Comparison of ENCODE assay signal across 8 cellular contexts in the genomic region with DNA sequence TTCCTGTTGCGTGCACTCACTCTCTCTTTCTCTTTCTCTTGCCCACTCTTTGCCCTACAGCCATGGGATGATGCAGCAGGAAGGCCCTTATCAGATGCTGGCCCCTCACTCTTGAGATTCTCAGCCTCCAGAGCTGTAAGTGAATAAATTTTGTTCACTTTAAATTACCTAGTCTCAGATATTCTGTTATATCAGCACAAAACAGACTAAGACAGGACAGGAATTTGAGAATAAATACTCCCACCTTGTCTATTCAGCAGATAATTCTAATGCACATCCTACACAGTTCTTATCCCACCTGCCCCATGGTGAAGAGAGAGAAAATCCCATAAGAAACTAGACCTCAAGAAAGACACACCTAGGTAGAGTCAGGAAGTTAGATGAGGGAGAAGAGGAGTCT.
"Had no signal": no experiment of that assay in that cellular context is flagged by ENCODE, and none has a peak within 500 bp of the region (broad histone marks: within the 10 kb centered on the region; RNA-seq: fewer than 3 reads in every experiment).

No MANE protein-coding gene starts in this region.

- DNase-seq: GDM1, GF-D8 had no signal

- H3K4me3 ChIP-seq: GM12878 had no signal

- ATAC-seq: GM12878 had no signal

- FAIRE-seq: G401.6, GM12878, GM12891, GM12892, GM18507, GM19239 had no signal
